1 cellular context compared by ENCODE assay signal in genomic region chr22:20508815-20509271, GRCh38.
TF ChIP-seq lines count a peak whose summit lies in the region.

No MANE protein-coding gene starts in this region.

TF ChIP-seq in H1, 55 proteins besides CTCF, POLR2A, EP300 and RAD21:
- TF ChIP-seq SAP30 (IDR thresholded peaks at IDR 0.05; ENCODE audit: insufficient read depth, insufficient replicate concordance, low read length): no peak
- no peak for TF ChIP-seq RFX5 (IDR thresholded peaks at IDR 0.05; ENCODE audit: borderline replicate concordance, low read depth, low read length)
- TF ChIP-seq GABPA (IDR thresholded peaks at IDR 0.05; ENCODE audit: borderline replicate concordance, insufficient read depth, low read length): no peak
- TF ChIP-seq SIX5 (IDR thresholded peaks at IDR 0.05; ENCODE audit: low read depth, low read length): no peak
- TF ChIP-seq SIRT6 (IDR thresholded peaks at IDR 0.05; ENCODE audit: low read length): no peak
- no peak for TF ChIP-seq RBBP5 (IDR thresholded peaks at IDR 0.05; ENCODE audit: borderline replicate concordance, low read depth, low read length)
- no peak for TF ChIP-seq PHF8 (conservative IDR thresholded peaks at IDR 0.05; ENCODE audit: low read depth, low read length)
- no peak for TF ChIP-seq POU5F1 (IDR thresholded peaks at IDR 0.05; ENCODE audit: low read depth, low read length)
- TF ChIP-seq SUZ12 (IDR thresholded peaks at IDR 0.05; ENCODE audit: low read length): no peak
- no peak for TF ChIP-seq TEAD4 (IDR thresholded peaks at IDR 0.05; ENCODE audit: low read depth, low read length)
